Comparison of ENCODE assay signal across 8 cellular contexts in genomic region chr20:45415822-45416637, GRCh38. TPM values are rescaled to one million over a fixed set of nuclear protein-coding genes. Genes with fewer than 3 reads are reported as not detected.
DNase-seq lines count a peak whose midpoint lies in the region; ATAC-seq and TF ChIP-seq lines count a peak whose summit lies in the region.

TSS of gene PIGT (plus strand) at chr20:45416141. CDS start at chr20:45416157, 16 bp downstream.

- peak within 1 kb of the TSS; percentile 90 for H3K4me3 ChIP-seq in IMR-90 (ENCODE audit: insufficient read depth, low read depth, low read length)
- peak within 1 kb of the TSS; percentile 85 for H3K4me3 ChIP-seq in PC-3 (ENCODE audit: low read length)
- peak within 1 kb of the TSS; percentile 85 for H3K4me3 ChIP-seq in epithelial cell of proximal tubule (ENCODE audit: low read depth, low read length)
- peak within 1 kb of the TSS; percentile 92 to 97 for H3K4me3 ChIP-seq in mucosa of rectum (ENCODE audit: low read length in 2 of 2)

- DNase-seq in DMS 273 treated with DMSO at 0.1 percent for 48 hours (lab: John Stamatoyannopoulos, UW) (peak; percentile 72), IMR-90 (peak; percentile 72), PC-3 (peak; percentile 90), activated T-cell treated with anti-CD3 and anti-CD28 coated beads for 4 hours (peak; percentile 79), epithelial cell of proximal tubule (ENCODE audit: low read depth) (no peak)
- peak; percentile 75 to 85 for DNase-seq in stimulated activated CD8-positive, alpha-beta memory T cell treated with anti-CD3 and anti-CD28 coated beads, Interleukin-4, amount 100 ng/mL, for 4 hours (ENCODE audit: low read depth in 2 of 2, low spot score in 1 of 2)

- peak within 1 kb of the TSS; percentile 96 for H2AK9ac ChIP-seq in IMR-90 (replicated peaks; ENCODE audit: low read depth, low read length, poor library complexity)

- BruUV-seq in IMR-90 (replicated peaks; lab: Mats Ljungman, UMichigan) (no TSS peak), PC-3 (replicated peaks; lab: Mats Ljungman, UMichigan) (no TSS peak)

- H3K9me2 ChIP-seq in PC-3 (replicated peaks; ENCODE audit: low read length): no peaks in the 10 kb centered on the region

- WGBS in IMR-90 (ENCODE audit: extremely low coverage in 2 of 2, insufficient read length in 1 of 2), 2 experiments: 1% methylated on average over 33 of the region's 52 CpGs; no CpG with 5 or more reads in 1 of the 2 experiments

- dilution Hi-C loops in IMR-90 (cut with HindIII; ENCODE audit: low sequenced_read_pairs, unreplicated experiment): no loop called here

- H2BK20ac ChIP-seq in IMR-90 (ENCODE audit: low read depth, low read length): no peak within 1 kb of the TSS

- peak within 1 kb of the TSS; percentile 96 for H3K4ac ChIP-seq in IMR-90 (ENCODE audit: low read depth, low read length)

- peak; percentile 18; the same call in 1 of the 2 replicates for TF ChIP-seq RAD21 in IMR-90 (IDR thresholded peaks at IDR 0.05; ENCODE audit: low read length)

- POLR2A ChIA-PET in IMR-90 (lab: Charles Lee; ENCODE audit: unreplicated experiment) (no interaction called here), PC-3 (lab: Charles Lee; ENCODE audit: unreplicated experiment) (interaction anchor here (0.6 to 0.8 kb wide), 3 partner anchors 9 to 443 kb away, joined by 3 to 5 read pairs (median 4); no protein-coding TSS in a partner anchor)

- peak within 1 kb of the TSS; percentile 91 for H2AK5ac ChIP-seq in IMR-90 (ENCODE audit: low read depth, low read length)

- H2AFZ ChIP-seq in IMR-90 (replicated peaks; ENCODE audit: low read length, poor library complexity) (peak within 1 kb of the TSS; percentile 100), PC-3 (ENCODE audit: low read length) (peak within 1 kb of the TSS; percentile 65)

- intact Hi-C loops in IMR-90 (cut with micrococcal nuclease) (loop anchor here (5.0 kb wide), 1 partner anchor 54 kb away; the partner anchor contains the start of gene SYS1), PC-3 (cut with micrococcal nuclease) (loop anchor here (10.0 kb wide), 1 partner anchor 519 kb away; the partner anchor contains the start of gene PCIF1)

- H3K27me3 ChIP-seq in IMR-90 (ENCODE audit: control insufficient read depth, insufficient read depth, low read length) (no peaks in the 10 kb centered on the region), PC-3 (ENCODE audit: low read length) (no peaks in the 10 kb centered on the region), mucosa of rectum (ENCODE audit: control insufficient read depth in 2 of 2, insufficient read depth in 2 of 2, low read length in 2 of 2) (no peaks in the 10 kb centered on the region)

- peak within 1 kb of the TSS; percentile 82 for H4K5ac ChIP-seq in IMR-90 (ENCODE audit: low read depth, low read length)

- peak within 1 kb of the TSS; percentile 77 for H2BK5ac ChIP-seq in IMR-90 (ENCODE audit: low read depth, low read length, poor library complexity, severe bottlenecking)

- peak within 1 kb of the TSS; percentile 98 to 100 for H4K8ac ChIP-seq in IMR-90 (ENCODE audit: low read depth in 2 of 2, low read length in 2 of 2)

- CTCF ChIA-PET in IMR-90 (lab: Yijun Ruan, JAX): interaction anchor here (0.7 to 1.1 kb wide), 2 partner anchors 21 to 258 kb away, joined by 3 to 4 read pairs; no protein-coding TSS in a partner anchor
- CTCF ChIA-PET in PC-3 (lab: Charles Lee): interaction anchor here (0.9 kb wide), 1 partner anchor 21 kb away, joined by 3 read pairs; no protein-coding TSS in a partner anchor

- H4K20me1 ChIP-seq in IMR-90 (ENCODE audit: insufficient read depth, low read length) (no peaks in the 10 kb centered on the region), PC-3 (ENCODE audit: low read length) (no peaks in the 10 kb centered on the region)

- H3K14ac ChIP-seq in IMR-90 (replicated peaks; ENCODE audit: low read depth, low read length): peak within 1 kb of the TSS; percentile 99

- H3K56ac ChIP-seq in IMR-90 (ENCODE audit: extremely low read depth, insufficient read depth, low read length): peak within 1 kb of the TSS; percentile 83

- H3K9me1 ChIP-seq in IMR-90 (ENCODE audit: insufficient read depth, low read length): peaks cover 10% of the 10 kb centered on the region

- peak within 1 kb of the TSS; percentile 88 for H3K23ac ChIP-seq in IMR-90 (ENCODE audit: low read depth, low read length)

- peak; percentile 91 for TF ChIP-seq POLR2A in IMR-90 (IDR thresholded peaks at IDR 0.05; ENCODE audit: low read depth, low read length)

- TF ChIP-seq CTCF in IMR-90 (conservative IDR thresholded peaks at IDR 0.05; ENCODE audit: low read depth, low read length) (0 out of 2 replicates have a peak, but pooled peaks have one; percentile 0), PC-3 (conservative IDR thresholded peaks at IDR 0.05; ENCODE audit: low read depth, low read length) (no peak), epithelial cell of proximal tubule (conservative IDR thresholded peaks at IDR 0.05; ENCODE audit: low read depth, low read length) (no peak)

- H3K36me3 ChIP-seq in IMR-90 (ENCODE audit: control insufficient read depth, insufficient read depth, low read length) (peaks cover 17% of the 10 kb centered on the region), PC-3 (ENCODE audit: low read depth, low read length) (peaks cover 12% of the 10 kb centered on the region), mucosa of rectum (ENCODE audit: control insufficient read depth in 2 of 2, insufficient read depth in 2 of 2, low read length in 2 of 2) (peaks cover 12 to 25% of the 10 kb centered on the region in 2 donors)

- H3K9ac ChIP-seq in IMR-90 (ENCODE audit: low read depth, low read length) (peak within 1 kb of the TSS; percentile 93), PC-3 (ENCODE audit: low read length) (peak within 1 kb of the TSS; percentile 88), mucosa of rectum (ENCODE audit: low read depth in 1 of 2, low read length in 2 of 2) (peak within 1 kb of the TSS; percentile 89 to 94)

- peaks cover 21 to 46% of the 10 kb centered on the region in 2 experiments for H3K79me1 ChIP-seq in IMR-90 (ENCODE audit: low read depth in 1 of 2, low read length in 2 of 2)

- H3K4me1 ChIP-seq in IMR-90 (ENCODE audit: control insufficient read depth, insufficient read depth, low read length): peaks cover 9% of the 10 kb centered on the region; the same call in 1 of the 2 replicates
- peaks cover 47% of the 10 kb centered on the region for H3K4me1 ChIP-seq in PC-3 (ENCODE audit: insufficient read depth, low read length)
- H3K4me1 ChIP-seq in mucosa of rectum (ENCODE audit: control insufficient read depth in 2 of 2, insufficient read depth in 2 of 2, low read length in 2 of 2): peaks cover 50 to 63% of the 10 kb centered on the region in 2 donors

- H2BK15ac ChIP-seq in IMR-90 (ENCODE audit: low read depth, low read length): no peak within 1 kb of the TSS; the same call in 2 of the 3 replicates

- in situ Hi-C loops in IMR-90 (cut with MboI; ENCODE audit: low sequenced_read_pairs): loop anchor here (5.0 kb wide), 1 partner anchor 39 kb away; the partner anchor contains the start of gene TP53TG5

- H3K27ac ChIP-seq in IMR-90 (ENCODE audit: insufficient read depth, low read length) (peak within 1 kb of the TSS; percentile 90), PC-3 (ENCODE audit: low read length) (peak within 1 kb of the TSS; percentile 59), mucosa of rectum (ENCODE audit: low read depth in 2 of 2, low read length in 2 of 2) (peak within 1 kb of the TSS; percentile 85 to 87)

- H4K91ac ChIP-seq in IMR-90 (ENCODE audit: insufficient read depth, low read depth, low read length): peak within 1 kb of the TSS; percentile 96

- H3K9me3 ChIP-seq in IMR-90 (ENCODE audit: control insufficient read depth, insufficient read depth, low read length): no peaks in the 10 kb centered on the region
- no peaks in the 10 kb centered on the region for H3K9me3 ChIP-seq in PC-3 (ENCODE audit: low read length)
- H3K9me3 ChIP-seq in mucosa of rectum (ENCODE audit: control insufficient read depth in 2 of 2, low read length in 2 of 2): no peaks in the 10 kb centered on the region

- H2BK120ac ChIP-seq in IMR-90 (ENCODE audit: low read depth, low read length): peak within 1 kb of the TSS; percentile 74

- H3K18ac ChIP-seq in IMR-90 (ENCODE audit: low read depth, low read length): peak within 1 kb of the TSS; percentile 52

- ATAC-seq in GM21526 (IDR thresholded peaks at IDR 0.05; ENCODE audit: low FRiP score, unreplicated experiment): peak; percentile 68
- ATAC-seq in IMR-90 (ENCODE audit: low read depth): peak; percentile 97
- ATAC-seq in PC-3: peak; percentile 56

- peaks cover 44% of the 10 kb centered on the region for H3K79me2 ChIP-seq in PC-3 (ENCODE audit: low read length)

- peaks cover 3% of the 10 kb centered on the region for H3F3A ChIP-seq in PC-3 (ENCODE audit: low read length, unreplicated experiment)

- H3K4me2 ChIP-seq in IMR-90 (ENCODE audit: low read depth, low read length) (peak within 1 kb of the TSS; percentile 97), PC-3 (ENCODE audit: low read length) (peak within 1 kb of the TSS; percentile 96)

TF ChIP-seq in IMR-90, 13 proteins besides CTCF, POLR2A, EP300 and RAD21 (continues in another document):
- TF ChIP-seq RCOR1 (IDR thresholded peaks at IDR 0.05; ENCODE audit: insufficient replicate concordance, low read length) (no peak), ELK1 (IDR thresholded peaks at IDR 0.05; ENCODE audit: borderline replicate concordance, low read depth, low read length) (no peak), MAZ (IDR thresholded peaks at IDR 0.05; ENCODE audit: borderline replicate concordance, low read depth, low read length) (peak; percentile 41; the same call in 1 of the 2 replicates), USF2 (IDR thresholded peaks at IDR 0.05; ENCODE audit: low read depth, low read length) (no peak)

RNA-seq across cellular contexts. Expression of gene PIGT, which starts in this region (rescaled TPM):
- 27.2 and 31.2 TPM in 2 replicates for total RNA-seq in IMR-90 (2012; rRNA removed)
- polyA plus RNA-seq in IMR-90 (2012; rRNA removed): 145 and 168 TPM in 2 replicates
- polyA plus RNA-seq in IMR-90 (2012; cell fraction: cytosol; rRNA removed): 95.0 and 170 TPM in 2 replicates
- polyA plus RNA-seq in IMR-90 (2012; cell fraction: nucleus; rRNA removed; ENCODE audit: low replicate concordance): 54.1 and 81.1 TPM in 2 replicates
- total RNA-seq in PC-3 (2014; rRNA removed): 101 and 129 TPM in 2 replicates
- total RNA-seq in epithelial cell of proximal tubule: 59.9 and 71.0 TPM in 2 replicates
